Comparison of ENCODE assay signal across 11 cellular contexts in genomic region chr10:29733323-29733722, GRCh38.
DNase-seq lines count a peak whose midpoint lies in the region; ATAC-seq and TF ChIP-seq lines count a peak whose summit lies in the region.
"Had no signal": no experiment of that assay in that cellular context is flagged by ENCODE, and none has a peak within 500 bp of the region (broad histone marks: within the 10 kb centered on the region; RNA-seq: fewer than 3 reads in every experiment).

No MANE protein-coding gene starts in this region.

- H3K36me3 Mint-ChIP-seq in neural progenitor cell: peaks cover 8% of the 10 kb centered on the region

- H3K4me1 ChIP-seq in right atrium auricular region (peaks cover 0 to 30% of the 10 kb centered on the region in 2 donors), right cardiac atrium (ENCODE audit: control insufficient read depth, insufficient read depth, low read length) (no peaks in the 10 kb centered on the region), esophagus (ENCODE audit: control insufficient read depth in 2 of 2, insufficient read depth in 2 of 2, low read length in 1 of 2) (peaks cover 3 to 10% of the 10 kb centered on the region in 2 donors), neural progenitor cell (peaks cover 47% of the 10 kb centered on the region)

- intact Hi-C loops in right cardiac atrium (cut with DNase I): loop anchor here in 3 of 4 donors (10.0 kb wide), 5 partner anchors 89 to 199 kb away; partner anchors contain the start of gene SVIL (in 1 of the 3)

- DNase-seq in right atrium auricular region (ENCODE audit: low spot score): no peak
- DNase-seq in right cardiac atrium: no peak
- DNase-seq in neural progenitor cell (ENCODE audit: low spot score): no peak
- DNase-seq in AG20443 (ENCODE audit: low spot score): no peak
- DNase-seq in COR-L47 (lab: John Stamatoyannopoulos, UW): no peak
- DNase-seq in RPMI8226: no peak
- DNase-seq: activated naive CD8-positive, alpha-beta T cell treated with anti-CD3 and anti-CD28 coated beads, Interleukin-2, amount 50 U/mL, for 24 hours; small intestine had no signal

- no peak overlapping the region for H3K9ac ChIP-seq in neural progenitor cell

- no peak overlapping the region for H3K27ac Mint-ChIP-seq in neural progenitor cell
- H3K27ac Mint-ChIP-seq: activated naive CD8-positive, alpha-beta T cell treated with anti-CD3 and anti-CD28 coated beads, Interleukin-2, amount 50 U/mL, for 24 hours had no signal

- H4K20me1 ChIP-seq in neural progenitor cell (ENCODE audit: low read depth): peaks cover 24% of the 10 kb centered on the region

- peaks cover 58% of the 10 kb centered on the region for H3K4me1 Mint-ChIP-seq in neural progenitor cell

- no peak overlapping the region for H2AFZ ChIP-seq in neural progenitor cell (replicated peaks)

- peaks cover 9% of the 10 kb centered on the region for H3K27me3 Mint-ChIP-seq in neural progenitor cell (ENCODE audit: insufficient read depth, low read depth)

- H3K9me3 Mint-ChIP-seq in neural progenitor cell: peaks cover 2% of the 10 kb centered on the region
- H3K9me3 Mint-ChIP-seq: activated naive CD8-positive, alpha-beta T cell treated with anti-CD3 and anti-CD28 coated beads, Interleukin-2, amount 50 U/mL, for 24 hours; dendritic cell treated with granulocyte-macrophage colony-stimulating factor and Interleukin-4, amounts not matched to agents 40 ng/mL and 50 ng/mL, for 4 days had no signal

- peak overlapping the region; percentile 15 for H3K4me3 Mint-ChIP-seq in neural progenitor cell
- H3K4me3 Mint-ChIP-seq: dendritic cell treated with granulocyte-macrophage colony-stimulating factor and Interleukin-4, amounts not matched to agents 40 ng/mL and 50 ng/mL, for 4 days had no signal

- WGBS in right cardiac atrium: 74% methylated on average over 6 of the region's 6 CpGs
- 39 to 55% methylated on average over 6 of the region's 6 CpGs for WGBS in esophagus, 2 donors

- H3F3A ChIP-seq in neural progenitor cell (ENCODE audit: low read depth): peaks cover 33% of the 10 kb centered on the region

- H3K9me3 ChIP-seq in right atrium auricular region: no peaks in the 10 kb centered on the region
- H3K9me3 ChIP-seq in right cardiac atrium (ENCODE audit: control insufficient read depth, low read length): no peaks in the 10 kb centered on the region
- H3K9me3 ChIP-seq in esophagus (ENCODE audit: control insufficient read depth in 2 of 2, insufficient read depth in 1 of 2, low read depth in 1 of 2, low read length in 1 of 2): no peaks in the 10 kb centered on the region
- H3K9me3 ChIP-seq in neural progenitor cell (ENCODE audit: low read depth): no peaks in the 10 kb centered on the region

- no peaks in the 10 kb centered on the region for H3K36me3 ChIP-seq in right atrium auricular region
- no peaks in the 10 kb centered on the region for H3K36me3 ChIP-seq in esophagus (ENCODE audit: control insufficient read depth in 2 of 2, insufficient read depth in 2 of 2, low read length in 1 of 2)
- H3K36me3 ChIP-seq in neural progenitor cell: no peaks in the 10 kb centered on the region

- no peak overlapping the region for H3K4me2 ChIP-seq in neural progenitor cell

- TF ChIP-seq CTCF in right atrium auricular region (IDR thresholded peaks at IDR 0.05) (no peak), neural progenitor cell (IDR thresholded peaks at IDR 0.05) (no peak)

- no peaks in the 10 kb centered on the region for H3K27me3 ChIP-seq in right atrium auricular region
- no peaks in the 10 kb centered on the region for H3K27me3 ChIP-seq in right cardiac atrium (ENCODE audit: control insufficient read depth, insufficient read depth)
- H3K27me3 ChIP-seq in esophagus (ENCODE audit: control insufficient read depth in 1 of 2, insufficient read depth in 2 of 2, low read length in 2 of 2): no peaks in the 10 kb centered on the region
- H3K27me3 ChIP-seq in neural progenitor cell: peaks cover 10% of the 10 kb centered on the region

- H3K4me3 ChIP-seq in right atrium auricular region: no peak overlapping the region
- no peak overlapping the region for H3K4me3 ChIP-seq in right cardiac atrium (ENCODE audit: low read length)
- H3K4me3 ChIP-seq in esophagus (ENCODE audit: low read depth in 1 of 2, low read length in 2 of 2): peak overlapping the region in 1 of 2 donors; percentile 81
- no peak overlapping the region for H3K4me3 ChIP-seq in neural progenitor cell

- H3K79me2 ChIP-seq in neural progenitor cell (ENCODE audit: low read depth): peaks cover 55% of the 10 kb centered on the region

- ATAC-seq in right cardiac atrium (no peak), GM18858 (IDR thresholded peaks at IDR 0.05; ENCODE audit: unreplicated experiment) (no peak)
- ATAC-seq: activated naive CD8-positive, alpha-beta T cell treated with anti-CD3 and anti-CD28 coated beads, Interleukin-2, amount 50 U/mL, for 24 hours had no signal

- H3K27ac ChIP-seq in right atrium auricular region: peak overlapping the region; percentile 92 to 94
- no peak overlapping the region for H3K27ac ChIP-seq in right cardiac atrium (ENCODE audit: low read length)
- peak overlapping the region; percentile 43 to 54 for H3K27ac ChIP-seq in esophagus (ENCODE audit: low read depth in 2 of 2, low read length in 1 of 2)
- no peak overlapping the region for H3K27ac ChIP-seq in neural progenitor cell

Comparison
In these comparisons a context has a peak if more than half of its experiments do, and no peak if none do; other contexts are left out.
1. H3K27ac ChIP-seq: peak in right atrium auricular region (2 of 2) and esophagus (2 of 2); none in right cardiac atrium (single experiment) and neural progenitor cell (single experiment).